Comparison of ENCODE assay signal across 9 cellular contexts in genomic region chr15:45129651-45130129, GRCh38. TPM values are rescaled to one million over a fixed set of nuclear protein-coding genes. Genes with fewer than 3 reads are reported as not detected.
DNase-seq lines count a peak whose midpoint lies in the region; ATAC-seq and TF ChIP-seq lines count a peak whose summit lies in the region.
"Had no signal": no experiment of that assay in that cellular context is flagged by ENCODE, and none has a peak within 500 bp of the region (broad histone marks: within the 10 kb centered on the region; RNA-seq: fewer than 3 reads in every experiment).

Gene DUOX1 (plus strand): TSS chr15:45129994. CDS start chr15:45131967, 1,973 bp downstream.
Gene DUOXA1 (minus strand): TSS chr15:45129879. CDS start chr15:45123014, 6,865 bp downstream.

- no peaks in the 10 kb centered on the region for H3K36me3 ChIP-seq in mammary epithelial cell (ENCODE audit: insufficient read depth, low read length)
- H3K36me3 ChIP-seq in lower lobe of right lung, result no peaks in the 10 kb centered on the region
- H3K36me3 ChIP-seq in subcutaneous abdominal adipose tissue (ENCODE audit: control insufficient read depth in 5 of 5, insufficient read depth in 5 of 5, low read length in 5 of 5), result no peaks in the 10 kb centered on the region

- H3K27me3 ChIP-seq in mammary epithelial cell (ENCODE audit: insufficient read depth, low read length), result no peaks in the 10 kb centered on the region
- H3K27me3 ChIP-seq in lower lobe of right lung (ENCODE audit: low read depth), result peaks cover 49% of the 10 kb centered on the region
- H3K27me3 ChIP-seq in subcutaneous abdominal adipose tissue (ENCODE audit: control insufficient read depth in 5 of 5, insufficient read depth in 4 of 5, low read length in 5 of 5), result peaks cover 15 to 56% (median 30%) of the 10 kb centered on the region in 5 donors

- TF ChIP-seq CTCF in mammary epithelial cell (conservative IDR thresholded peaks at IDR 0.05 in 1 of 2, IDR thresholded peaks at IDR 0.05 in 1 of 2; ENCODE audit: extremely low read depth in 1 of 2, insufficient read depth in 1 of 2, low read depth in 1 of 2, low read length in 2 of 2) (no peak), lower lobe of right lung (IDR thresholded peaks at IDR 0.05) (no peak)

- no peaks in the 10 kb centered on the region for H3K79me2 ChIP-seq in mammary epithelial cell (ENCODE audit: insufficient read depth, low read length)

- in situ Hi-C loops in mammary epithelial cell (cut with MboI; ENCODE audit: low sequenced_read_pairs in 2 of 2), result loop anchor here in 1 of 2 donors (10.0 kb wide), 1 partner anchor 75 kb away; no protein-coding TSS in a partner anchor

- H3K4me1 ChIP-seq in mammary epithelial cell (ENCODE audit: insufficient read depth, low read length) (peaks cover 29% of the 10 kb centered on the region), lower lobe of right lung (peaks cover 23% of the 10 kb centered on the region), subcutaneous abdominal adipose tissue (ENCODE audit: control insufficient read depth in 5 of 5, insufficient read depth in 5 of 5, low read length in 5 of 5) (peaks cover 0 to 21% (median 15%) of the 10 kb centered on the region in 5 donors)

- dilution Hi-C loops in mammary epithelial cell (cut with HindIII; ENCODE audit: low sequenced_read_pairs), result loop anchor here (5.0 kb wide), 2 partner anchors 38 to 93 kb away; no protein-coding TSS in a partner anchor

- H3K27ac ChIP-seq in mammary epithelial cell (ENCODE audit: insufficient read depth, low read depth, low read length) (peak within 1 kb of the TSS; percentile 22), lower lobe of right lung (peak within 1 kb of the TSS; percentile 84), subcutaneous abdominal adipose tissue (ENCODE audit: low read depth, low read length) (no peak within 1 kb of the TSS)
- H3K27ac ChIP-seq: 22Rv1 had no signal

- peak within 1 kb of the TSS; percentile 83 for H3K4me2 ChIP-seq in mammary epithelial cell (ENCODE audit: insufficient read depth, low read depth, low read length)

- DNase-seq in DMS 273 (lab: John Stamatoyannopoulos, UW; ENCODE audit: unreplicated experiment) (peak; percentile 56), DMS 273 treated with DMSO at 0.1 percent for 48 hours (lab: John Stamatoyannopoulos, UW) (no peak), mammary epithelial cell (peak; percentile 61), lower lobe of right lung (peak; percentile 87), NCI-H345 treated with DMSO at 0.1 percent for 48 hours (lab: John Stamatoyannopoulos, UW; ENCODE audit: unreplicated experiment) (no peak), cortex of kidney (lab: John Stamatoyannopoulos, UW) (no peak)

- BruUV-seq in mammary epithelial cell (replicated peaks; lab: Mats Ljungman, UMichigan), result no TSS peak

- no peaks in the 10 kb centered on the region for H3K9me3 ChIP-seq in mammary epithelial cell (replicated peaks; ENCODE audit: insufficient read depth, low read length)
- H3K9me3 ChIP-seq in lower lobe of right lung, result no peaks in the 10 kb centered on the region
- no peaks in the 10 kb centered on the region for H3K9me3 ChIP-seq in subcutaneous abdominal adipose tissue (ENCODE audit: control insufficient read depth in 5 of 5, low read length in 5 of 5)

- H3K4me3 ChIP-seq in mammary epithelial cell (replicated peaks in 1 of 3; ENCODE audit: insufficient read depth in 1 of 3, low read depth in 2 of 3, low read length in 3 of 3), result peak within 1 kb of the TSS; percentile 48 to 59 (median 52)
- H3K4me3 ChIP-seq in lower lobe of right lung, result peak within 1 kb of the TSS; percentile 58
- peak within 1 kb of the TSS; percentile 35 to 65 (median 56) for H3K4me3 ChIP-seq in subcutaneous abdominal adipose tissue (ENCODE audit: low read depth in 1 of 5, low read length in 5 of 5)

- H4K20me1 ChIP-seq in mammary epithelial cell (ENCODE audit: insufficient read depth, low read length), result no peaks in the 10 kb centered on the region

- peak within 1 kb of the TSS; percentile 85 for H2AFZ ChIP-seq in mammary epithelial cell (ENCODE audit: low read depth, low read length)

- 8% methylated on average over 16 of the region's 46 CpGs for WGBS in mammary epithelial cell (ENCODE audit: low coverage, missing lambda C conversion rate)

- CTCF ChIA-PET in mammary epithelial cell (lab: Charles Lee; ENCODE audit: low non-redundant PET), result interaction anchor here (0.6 kb wide), 2 partner anchors 33 to 68 kb away, joined by 9 to 16 read pairs; no protein-coding TSS in a partner anchor

- intact Hi-C loops in mammary epithelial cell (cut with micrococcal nuclease) (loop anchor here (1.0 kb wide), 1 partner anchor 34 kb away; no protein-coding TSS in a partner anchor), lower lobe of right lung (cut with DNase I) (no loop called here)

- H3K9ac ChIP-seq in mammary epithelial cell (ENCODE audit: insufficient read depth, low read length), result peak within 1 kb of the TSS; percentile 38
- H3K9ac ChIP-seq in subcutaneous abdominal adipose tissue (ENCODE audit: low read length in 5 of 5), result peak within 1 kb of the TSS in 1 of 5 donors; percentile 65

- ATAC-seq in lower lobe of right lung (peak; percentile 91 to 92), GM19463 (IDR thresholded peaks at IDR 0.05; ENCODE audit: unreplicated experiment) (no peak)

RNA-seq across cellular contexts. Expression of gene DUOX1, which starts in this region (rescaled TPM):
- 10 to 100 TPM; 15.0 to 42.8 TPM for total RNA-seq in mammary epithelial cell
- polyA plus RNA-seq in mammary epithelial cell, result 10.5 TPM
- 25.9 TPM for polyA minus RNA-seq in mammary epithelial cell
- 317 TPM for total RNA-seq in lower lobe of right lung

RNA-seq across cellular contexts. Expression of gene DUOXA1, which starts in this region (rescaled TPM):
- total RNA-seq in mammary epithelial cell (1 to 10 TPM; 1.8 to 5.5 TPM), lower lobe of right lung (131 TPM)
- 2.2 TPM for polyA plus RNA-seq in mammary epithelial cell
- polyA minus RNA-seq in mammary epithelial cell, result not detected

Comparison
In these comparisons a context has a peak if more than half of its experiments do, and no peak if none do; other contexts are left out.
1. RNA of gene DUOXA1 (total RNA-seq): 131 TPM in lower lobe of right lung (single experiment); 1.8 to 5.5 TPM in mammary epithelial cell; every median in the first group is over 10 times any median in the second.
2. DNase-seq: peak in DMS 273 (single experiment), mammary epithelial cell (single experiment) and lower lobe of right lung (single experiment); none in DMS 273 treated with DMSO at 0.1 percent for 48 hours (single experiment), NCI-H345 treated with DMSO at 0.1 percent for 48 hours (single experiment) and cortex of kidney (single experiment).
3. Peak in every context shown above with its lines, with median percentiles within 50 percentile points of each other: H3K4me3 ChIP-seq.